In genomic region chr17:78132086-78132676, GRCh38 we compare ENCODE assay signal across 1 cellular context.
TF ChIP-seq lines count a peak whose summit lies in the region.

No MANE protein-coding gene starts in this region.

TF ChIP-seq in K562, 482 proteins besides CTCF, POLR2A, EP300 and RAD21:
- TF ChIP-seq PCBP1 (IDR thresholded peaks at IDR 0.05; ENCODE audit: low read depth, low read length, poor library complexity, severe bottlenecking) (peak; percentile 25), ZNF639 (CRISPR knock-in tag; conservative IDR thresholded peaks at IDR 0.05 in 1 of 2, IDR thresholded peaks at IDR 0.05 in 1 of 2) (no peak), ZNF740 (CRISPR knock-in tag; IDR thresholded peaks at IDR 0.05) (peak; percentile 28; the same call in 1 of the 2 replicates), ZNF740 (tag; IDR thresholded peaks at IDR 0.05) (no peak)
